In the genomic region with DNA sequence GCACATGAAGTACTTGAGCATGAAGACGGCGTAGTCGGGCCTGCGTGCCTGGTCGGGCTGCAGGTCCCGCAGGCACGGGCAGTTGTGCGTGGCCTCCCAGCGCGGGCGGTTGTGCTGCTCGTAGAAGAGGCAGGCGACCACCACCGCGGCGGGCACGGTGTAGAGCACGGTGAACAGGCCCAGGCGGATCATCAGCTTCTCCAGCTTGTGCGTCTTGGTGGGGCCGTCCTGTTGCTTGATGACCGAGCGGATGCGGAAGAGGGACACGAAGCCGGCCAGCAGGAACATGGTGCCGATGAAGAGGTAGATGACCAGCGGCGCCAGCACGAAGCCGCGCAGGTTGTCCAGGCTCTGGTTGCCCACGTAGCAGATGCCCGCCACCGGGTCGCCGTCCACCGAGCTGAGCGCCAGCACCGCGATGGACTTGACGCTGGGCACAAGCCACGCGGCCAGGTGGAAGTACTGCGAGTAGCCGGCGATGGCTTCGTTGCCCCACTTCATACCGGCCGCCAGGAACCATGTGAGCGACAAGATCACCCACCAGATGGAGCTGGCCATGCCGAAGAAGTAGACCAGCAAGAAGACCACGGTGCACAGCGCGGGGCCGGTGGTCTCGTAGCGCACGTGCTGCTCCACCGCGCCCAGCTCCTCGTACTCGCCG, we compare ENCODE assay signal across 8 cellular contexts. TPM values are rescaled to one million over a fixed set of nuclear protein-coding genes. Genes with fewer than 3 reads are reported as not detected.
DNase-seq lines count a peak whose midpoint lies in the region; ATAC-seq and TF ChIP-seq lines count a peak whose summit lies in the region.

No MANE protein-coding gene starts in this region.

- peak overlapping the region; percentile 91; the same call in 1 of the 2 replicates for H3K27ac ChIP-seq in VCaP

- peaks cover 45% of the 10 kb centered on the region for H3K4me1 Mint-ChIP-seq in progenitor cell of endocrine pancreas (ENCODE audit: low read depth)

- H3K4me3 Mint-ChIP-seq in progenitor cell of endocrine pancreas (ENCODE audit: low read depth), result peak overlapping the region; percentile 79

- peak; percentile 59 for DNase-seq in Caki2 (ENCODE audit: low read depth)
- DNase-seq in fibroblast of pulmonary artery (ENCODE audit: low read depth), result peak; percentile 47
- DNase-seq in progenitor cell of endocrine pancreas (ENCODE audit: low spot score, unreplicated experiment), result peak; percentile 37

- H3K4me3 ChIP-seq in fibroblast of pulmonary artery (replicated peaks; ENCODE audit: low read depth, low read length), result peak overlapping the region; percentile 60

- ATAC-seq in GM21717 (IDR thresholded peaks at IDR 0.05; ENCODE audit: unreplicated experiment) (no peak), HG03095 (IDR thresholded peaks at IDR 0.05; ENCODE audit: unreplicated experiment) (no peak), GM19467 (IDR thresholded peaks at IDR 0.05; ENCODE audit: unreplicated experiment) (no peak), HG02763 (IDR thresholded peaks at IDR 0.05; ENCODE audit: unreplicated experiment) (no peak)

- peaks cover 15% of the 10 kb centered on the region for H3K27me3 Mint-ChIP-seq in progenitor cell of endocrine pancreas

- H3K27ac Mint-ChIP-seq in progenitor cell of endocrine pancreas, result peak overlapping the region; percentile 77

- TF ChIP-seq CTCF in VCaP (conservative IDR thresholded peaks at IDR 0.05), result no peak
- TF ChIP-seq CTCF in fibroblast of pulmonary artery (IDR thresholded peaks at IDR 0.05; ENCODE audit: low read length, missing control alignments), result no peak
- TF ChIP-seq CTCF in progenitor cell of endocrine pancreas (IDR thresholded peaks at IDR 0.05; ENCODE audit: unreplicated experiment), result peak; percentile 19

- in situ Hi-C loops in Caki2 (cut with HindIII; ENCODE audit: low pct_unique_long_range_greater_than_20kb, low sequenced_read_pairs), result loop anchor here (10.0 kb wide), 1 partner anchor 1135 kb away; no protein-coding TSS in a partner anchor

- H3K9me3 Mint-ChIP-seq in progenitor cell of endocrine pancreas (ENCODE audit: low read depth), result no peaks in the 10 kb centered on the region

- peaks cover 1% of the 10 kb centered on the region for H3K36me3 Mint-ChIP-seq in progenitor cell of endocrine pancreas (ENCODE audit: insufficient read depth)

RNA-seq across cellular contexts. Expression of a gene that starts 2.3 kb away (rescaled TPM):
- 23.4 and 26.5 TPM in 2 replicates for total RNA-seq in Caki2 (2014; rRNA removed; shearing (Covaris generic); ENCODE audit: low replicate concordance)
- total RNA-seq in progenitor cell of endocrine pancreas, result 27.4 TPM in 2 replicates

RNA-seq across cellular contexts. Expression of a gene that starts 34.6 kb away (rescaled TPM):
- total RNA-seq in Caki2 (2014; rRNA removed; shearing (Covaris generic); ENCODE audit: low replicate concordance), result not detected in 2 replicates
- 0.24 TPM in 1 of 2 replicates, not detected in the other for total RNA-seq in progenitor cell of endocrine pancreas
